In genomic region chr2:75522543-75523312, GRCh38 we compare ENCODE assay signal across 1 cellular context.
A peak's percentile ranks its signal among the peaks of the same experiment; 100 is the strongest.
TF ChIP-seq lines count a peak whose summit lies in the region.

No MANE protein-coding gene starts in this region.

TF ChIP-seq in HepG2, 621 proteins besides CTCF, POLR2A, EP300 and RAD21 (continued from another document and continues in another):
- TF ChIP-seq NFAT5 (CRISPR knock-in tag; IDR thresholded peaks at IDR 0.05), result no peak
- peak; percentile 64; the same call in 1 of the 2 replicates for TF ChIP-seq ZMYM3 (CRISPR knock-in tag; IDR thresholded peaks at IDR 0.05)
- no peak for TF ChIP-seq MLXIP (CRISPR knock-in tag; IDR thresholded peaks at IDR 0.05; ENCODE audit: borderline replicate concordance)
- TF ChIP-seq ZNF138 (CRISPR knock-in tag; IDR thresholded peaks at IDR 0.05; ENCODE audit: low read depth), result no peak; the same call in 1 of the 2 replicates
- TF ChIP-seq ZNF142 (CRISPR knock-in tag; IDR thresholded peaks at IDR 0.05), result peak; percentile 38; the same call in 1 of the 2 replicates
- peak; percentile 99 for TF ChIP-seq RCOR2 (CRISPR knock-in tag; IDR thresholded peaks at IDR 0.05)
- TF ChIP-seq ZNF501 (CRISPR knock-in tag; IDR thresholded peaks at IDR 0.05), result peak; percentile 48; the same call in 1 of the 2 replicates
- peak; percentile 56; the same call in 1 of the 2 replicates for TF ChIP-seq ZNF143 (CRISPR knock-in tag; IDR thresholded peaks at IDR 0.05)
- TF ChIP-seq ZNF766 (CRISPR knock-in tag; IDR thresholded peaks at IDR 0.05; ENCODE audit: borderline replicate concordance), result peak; percentile 87; the same call in 1 of the 2 replicates
- TF ChIP-seq ARNTL (CRISPR knock-in tag; IDR thresholded peaks at IDR 0.05), result peak; percentile 90; the same call in 1 of the 2 replicates
- TF ChIP-seq ZNF318 (CRISPR knock-in tag; IDR thresholded peaks at IDR 0.05), result peak; percentile 80; the same call in 1 of the 2 replicates
- TF ChIP-seq IKZF5 (CRISPR knock-in tag; IDR thresholded peaks at IDR 0.05), result peak; percentile 95
- TF ChIP-seq YEATS2 (CRISPR knock-in tag; IDR thresholded peaks at IDR 0.05; ENCODE audit: borderline replicate concordance), result peak; percentile 39; the same call in 1 of the 2 replicates
- peak; percentile 94 for TF ChIP-seq ZNF761 (CRISPR knock-in tag; conservative IDR thresholded peaks at IDR 0.05)
- TF ChIP-seq HMG20B (CRISPR knock-in tag; conservative IDR thresholded peaks at IDR 0.05), result peak; percentile 87; the same call in 1 of the 2 replicates
- TF ChIP-seq AGO1 (IDR thresholded peaks at IDR 0.05; ENCODE audit: low read depth, low read length, poor library complexity, severe bottlenecking), result no peak
- peak; percentile 93 for TF ChIP-seq KDM6A (CRISPR knock-in tag; IDR thresholded peaks at IDR 0.05; ENCODE audit: low read depth)
- TF ChIP-seq PRDM10 (CRISPR knock-in tag; IDR thresholded peaks at IDR 0.05; ENCODE audit: low read depth), result peak; percentile 81; the same call in 1 of the 2 replicates
- TF ChIP-seq ONECUT2 (CRISPR knock-in tag; IDR thresholded peaks at IDR 0.05), result peak; percentile 67
- TF ChIP-seq JUND (CRISPR knock-in tag; IDR thresholded peaks at IDR 0.05), result 0 out of 2 replicates have a peak, but pooled peaks have one; percentile 74
- TF ChIP-seq FOXM1 (CRISPR knock-in tag; IDR thresholded peaks at IDR 0.05), result no peak
